9 cellular contexts compared by ENCODE assay signal in genomic region chr6:166588691-166589333, GRCh38. TPM values are rescaled to one million over a fixed set of nuclear protein-coding genes. Genes with fewer than 3 reads are reported as not detected.
DNase-seq lines count a peak whose midpoint lies in the region; ATAC-seq, FAIRE-seq and TF ChIP-seq lines count a peak whose summit lies in the region.
"Had no signal": no experiment of that assay in that cellular context is flagged by ENCODE, and none has a peak within 500 bp of the region (broad histone marks: within the 10 kb centered on the region; RNA-seq: fewer than 3 reads in every experiment).

No MANE protein-coding gene starts in this region.

- H3K4me2 ChIP-seq in BLaER1 (peak overlapping the region; percentile 86), OCI-LY1 (ENCODE audit: low read length) (peak overlapping the region; percentile 21; the same call in 1 of the 2 replicates)

- ATAC-seq in GM21528 (IDR thresholded peaks at IDR 0.05; ENCODE audit: low FRiP score, unreplicated experiment) (peak; percentile 34), left colon (no peak), HG02852 (IDR thresholded peaks at IDR 0.05; ENCODE audit: unreplicated experiment) (no peak)

- peaks cover 43% of the 10 kb centered on the region for H3K4me1 ChIP-seq in BLaER1
- peaks cover 29% of the 10 kb centered on the region for H3K4me1 ChIP-seq in OCI-LY1 (ENCODE audit: insufficient read depth, low read length, severe bottlenecking)
- H3K4me1 ChIP-seq in kidney (ENCODE audit: control insufficient read depth in 1 of 2, insufficient read depth in 1 of 2, low read depth in 1 of 2, low read length in 2 of 2), result peaks cover 9 to 13% of the 10 kb centered on the region in 2 donors

- no peak for FAIRE-seq in kidney (lab: Jason Lieb, UNC)

- H3F3A ChIP-seq in OCI-LY1 (ENCODE audit: insufficient read depth, low read length), result no peaks in the 10 kb centered on the region

- H4K20me1 ChIP-seq in BLaER1 (peaks cover 8% of the 10 kb centered on the region; the same call in 1 of the 2 replicates), OCI-LY1 (ENCODE audit: insufficient read depth, low read length) (no peaks in the 10 kb centered on the region)

- H3K9ac ChIP-seq in BLaER1 (no peak overlapping the region), OCI-LY1 (ENCODE audit: low read length) (no peak overlapping the region), kidney (ENCODE audit: low read length in 2 of 2) (no peak overlapping the region)

- DNase-seq in kidney, result peak; percentile 82
- no peak for DNase-seq in NCI-H2081 (lab: John Stamatoyannopoulos, UW)
- no peak for DNase-seq in coronary artery (ENCODE audit: low spot score)
- no peak for DNase-seq in left colon
- DNase-seq: right lobe of liver had no signal

- H3K9me2 ChIP-seq in OCI-LY1 (ENCODE audit: low read depth, low read length), result no peaks in the 10 kb centered on the region

- no peaks in the 10 kb centered on the region for H3K79me2 ChIP-seq in OCI-LY1 (ENCODE audit: insufficient read depth, low read length)

- TF ChIP-seq CTCF in OCI-LY1 (IDR thresholded peaks at IDR 0.05; ENCODE audit: low read length) (no peak), kidney (IDR thresholded peaks at IDR 0.05; ENCODE audit: borderline replicate concordance, extremely low read depth, insufficient read depth) (no peak), coronary artery (IDR thresholded peaks at IDR 0.05) (no peak)

- peak overlapping the region; percentile 26; the same call in 1 of the 2 replicates for H3K4me3 ChIP-seq in BLaER1
- H3K4me3 ChIP-seq in OCI-LY1 (ENCODE audit: low read depth, low read length, poor library complexity, severe bottlenecking), result no peak overlapping the region
- no peak overlapping the region for H3K4me3 ChIP-seq in kidney (ENCODE audit: low read length in 2 of 2)
- H3K4me3 ChIP-seq in coronary artery, result no peak overlapping the region
- H3K4me3 ChIP-seq: right lobe of liver had no signal

- intact Hi-C loops in kidney (cut with DNase I), result no loop called here
- intact Hi-C loops in left colon (cut with DNase I, micrococcal nuclease), result no loop called here

- no peaks in the 10 kb centered on the region for H3K9me3 ChIP-seq in BLaER1
- no peaks in the 10 kb centered on the region for H3K9me3 ChIP-seq in OCI-LY1 (ENCODE audit: low read length)
- H3K9me3 ChIP-seq in kidney (ENCODE audit: control insufficient read depth in 1 of 2, low read length in 2 of 2), result no peaks in the 10 kb centered on the region
- H3K9me3 ChIP-seq: right lobe of liver had no signal

- H3K27me3 ChIP-seq in BLaER1 (no peaks in the 10 kb centered on the region), OCI-LY1 (ENCODE audit: insufficient read depth, low read length) (no peaks in the 10 kb centered on the region)
- H3K27me3 ChIP-seq: right lobe of liver had no signal

- H3K27ac ChIP-seq in BLaER1 (no peak overlapping the region), OCI-LY1 (ENCODE audit: low read depth, low read length, poor library complexity, severe bottlenecking) (peak overlapping the region; percentile 13), kidney (ENCODE audit: low read depth in 2 of 2, low read length in 2 of 2) (no peak overlapping the region), coronary artery (no peak overlapping the region)
- H3K27ac ChIP-seq: right lobe of liver had no signal

- no peak overlapping the region for H2AFZ ChIP-seq in OCI-LY1 (ENCODE audit: low read length)

- H3K36me3 ChIP-seq in BLaER1, result no peaks in the 10 kb centered on the region
- H3K36me3 ChIP-seq in OCI-LY1 (ENCODE audit: insufficient read depth, low read length), result no peaks in the 10 kb centered on the region
- no peaks in the 10 kb centered on the region for H3K36me3 ChIP-seq in kidney (ENCODE audit: control insufficient read depth in 1 of 2, insufficient read depth in 2 of 2, low read length in 2 of 2)
- H3K36me3 ChIP-seq: right lobe of liver had no signal

RNA-seq across cellular contexts. Expression of gene RAMACL, which starts 2.3 kb away (rescaled TPM):
- total RNA-seq in kidney (1.9 TPM), left colon (1 to 10 TPM in 1 of 2 donors, under 1 TPM in 1; 0.81 to 1.1 TPM)
- polyA plus RNA-seq in kidney (ENCODE audit: insufficient read depth, low read depth, low replicate concordance), result not detected

RNA-seq across cellular contexts. Expression of gene RPS6KA2, which starts 38.2 kb away (rescaled TPM):
- total RNA-seq in kidney (61.2 TPM), left colon (10 to 100 TPM; 11.5 to 13.3 TPM)
- polyA plus RNA-seq in kidney (ENCODE audit: insufficient read depth, low read depth, low replicate concordance), result 12.3 TPM
